Comparison of ENCODE assay signal across 1 cellular context in the genomic region with DNA sequence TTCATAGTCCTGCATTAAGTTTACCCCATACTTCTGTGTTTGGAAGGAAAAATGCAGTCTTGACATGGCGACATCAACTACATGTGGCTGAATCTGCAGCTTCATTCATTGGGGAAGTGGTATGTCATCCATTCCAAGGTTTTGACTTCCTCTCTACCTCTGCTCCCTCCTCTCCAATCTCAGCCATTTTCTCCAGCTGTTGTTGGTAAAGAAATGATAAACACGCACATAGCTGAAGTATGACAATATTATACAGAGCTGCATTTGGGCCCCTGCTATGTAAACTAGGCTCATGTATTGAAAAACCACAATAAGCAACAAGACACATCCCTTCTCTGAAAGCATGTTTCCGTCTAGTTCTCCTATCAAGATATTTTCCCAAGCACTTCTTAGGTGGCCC.
TF ChIP-seq lines count a peak whose summit lies in the region.

No MANE protein-coding gene starts in this region.

TF ChIP-seq in SK-N-SH, 30 proteins besides CTCF, POLR2A, EP300 and RAD21 (continued from another document):
- TF ChIP-seq, protein P1, sequence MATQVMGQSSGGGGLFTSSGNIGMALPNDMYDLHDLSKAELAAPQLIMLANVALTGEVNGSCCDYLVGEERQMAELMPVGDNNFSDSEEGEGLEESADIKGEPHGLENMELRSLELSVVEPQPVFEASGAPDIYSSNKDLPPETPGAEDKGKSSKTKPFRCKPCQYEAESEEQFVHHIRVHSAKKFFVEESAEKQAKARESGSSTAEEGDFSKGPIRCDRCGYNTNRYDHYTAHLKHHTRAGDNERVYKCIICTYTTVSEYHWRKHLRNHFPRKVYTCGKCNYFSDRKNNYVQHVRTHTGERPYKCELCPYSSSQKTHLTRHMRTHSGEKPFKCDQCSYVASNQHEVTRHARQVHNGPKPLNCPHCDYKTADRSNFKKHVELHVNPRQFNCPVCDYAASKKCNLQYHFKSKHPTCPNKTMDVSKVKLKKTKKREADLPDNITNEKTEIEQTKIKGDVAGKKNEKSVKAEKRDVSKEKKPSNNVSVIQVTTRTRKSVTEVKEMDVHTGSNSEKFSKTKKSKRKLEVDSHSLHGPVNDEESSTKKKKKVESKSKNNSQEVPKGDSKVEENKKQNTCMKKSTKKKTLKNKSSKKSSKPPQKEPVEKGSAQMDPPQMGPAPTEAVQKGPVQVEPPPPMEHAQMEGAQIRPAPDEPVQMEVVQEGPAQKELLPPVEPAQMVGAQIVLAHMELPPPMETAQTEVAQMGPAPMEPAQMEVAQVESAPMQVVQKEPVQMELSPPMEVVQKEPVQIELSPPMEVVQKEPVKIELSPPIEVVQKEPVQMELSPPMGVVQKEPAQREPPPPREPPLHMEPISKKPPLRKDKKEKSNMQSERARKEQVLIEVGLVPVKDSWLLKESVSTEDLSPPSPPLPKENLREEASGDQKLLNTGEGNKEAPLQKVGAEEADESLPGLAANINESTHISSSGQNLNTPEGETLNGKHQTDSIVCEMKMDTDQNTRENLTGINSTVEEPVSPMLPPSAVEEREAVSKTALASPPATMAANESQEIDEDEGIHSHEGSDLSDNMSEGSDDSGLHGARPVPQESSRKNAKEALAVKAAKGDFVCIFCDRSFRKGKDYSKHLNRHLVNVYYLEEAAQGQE (IDR thresholded peaks at IDR 0.05; ENCODE audit: low read depth, low read length) = no peak
- TF ChIP-seq GABPA (IDR thresholded peaks at IDR 0.05; ENCODE audit: low read depth) (no peak), RXRA (IDR thresholded peaks at IDR 0.05; ENCODE audit: borderline replicate concordance, low read depth) (no peak), FOSL2 (IDR thresholded peaks at IDR 0.05; ENCODE audit: borderline replicate concordance, low read depth) (no peak)
- TF ChIP-seq, protein P2, sequence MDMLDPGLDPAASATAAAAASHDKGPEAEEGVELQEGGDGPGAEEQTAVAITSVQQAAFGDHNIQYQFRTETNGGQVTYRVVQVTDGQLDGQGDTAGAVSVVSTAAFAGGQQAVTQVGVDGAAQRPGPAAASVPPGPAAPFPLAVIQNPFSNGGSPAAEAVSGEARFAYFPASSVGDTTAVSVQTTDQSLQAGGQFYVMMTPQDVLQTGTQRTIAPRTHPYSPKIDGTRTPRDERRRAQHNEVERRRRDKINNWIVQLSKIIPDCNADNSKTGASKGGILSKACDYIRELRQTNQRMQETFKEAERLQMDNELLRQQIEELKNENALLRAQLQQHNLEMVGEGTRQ (IDR thresholded peaks at IDR 0.05; ENCODE audit: borderline replicate concordance, low read depth, low read length) = no peak
- TF ChIP-seq, protein P3, sequence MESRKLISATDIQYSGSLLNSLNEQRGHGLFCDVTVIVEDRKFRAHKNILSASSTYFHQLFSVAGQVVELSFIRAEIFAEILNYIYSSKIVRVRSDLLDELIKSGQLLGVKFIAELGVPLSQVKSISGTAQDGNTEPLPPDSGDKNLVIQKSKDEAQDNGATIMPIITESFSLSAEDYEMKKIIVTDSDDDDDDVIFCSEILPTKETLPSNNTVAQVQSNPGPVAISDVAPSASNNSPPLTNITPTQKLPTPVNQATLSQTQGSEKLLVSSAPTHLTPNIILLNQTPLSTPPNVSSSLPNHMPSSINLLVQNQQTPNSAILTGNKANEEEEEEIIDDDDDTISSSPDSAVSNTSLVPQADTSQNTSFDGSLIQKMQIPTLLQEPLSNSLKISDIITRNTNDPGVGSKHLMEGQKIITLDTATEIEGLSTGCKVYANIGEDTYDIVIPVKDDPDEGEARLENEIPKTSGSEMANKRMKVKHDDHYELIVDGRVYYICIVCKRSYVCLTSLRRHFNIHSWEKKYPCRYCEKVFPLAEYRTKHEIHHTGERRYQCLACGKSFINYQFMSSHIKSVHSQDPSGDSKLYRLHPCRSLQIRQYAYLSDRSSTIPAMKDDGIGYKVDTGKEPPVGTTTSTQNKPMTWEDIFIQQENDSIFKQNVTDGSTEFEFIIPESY (IDR thresholded peaks at IDR 0.05; ENCODE audit: borderline replicate concordance, low read depth) = no peak
- TF ChIP-seq, protein P4, sequence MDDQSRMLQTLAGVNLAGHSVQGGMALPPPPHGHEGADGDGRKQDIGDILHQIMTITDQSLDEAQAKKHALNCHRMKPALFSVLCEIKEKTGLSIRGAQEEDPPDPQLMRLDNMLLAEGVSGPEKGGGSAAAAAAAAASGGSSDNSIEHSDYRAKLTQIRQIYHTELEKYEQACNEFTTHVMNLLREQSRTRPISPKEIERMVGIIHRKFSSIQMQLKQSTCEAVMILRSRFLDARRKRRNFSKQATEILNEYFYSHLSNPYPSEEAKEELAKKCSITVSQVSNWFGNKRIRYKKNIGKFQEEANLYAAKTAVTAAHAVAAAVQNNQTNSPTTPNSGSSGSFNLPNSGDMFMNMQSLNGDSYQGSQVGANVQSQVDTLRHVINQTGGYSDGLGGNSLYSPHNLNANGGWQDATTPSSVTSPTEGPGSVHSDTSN (IDR thresholded peaks at IDR 0.05) = no peak
